ENCODE assay signal across 8 cellular contexts in the genomic region with DNA sequence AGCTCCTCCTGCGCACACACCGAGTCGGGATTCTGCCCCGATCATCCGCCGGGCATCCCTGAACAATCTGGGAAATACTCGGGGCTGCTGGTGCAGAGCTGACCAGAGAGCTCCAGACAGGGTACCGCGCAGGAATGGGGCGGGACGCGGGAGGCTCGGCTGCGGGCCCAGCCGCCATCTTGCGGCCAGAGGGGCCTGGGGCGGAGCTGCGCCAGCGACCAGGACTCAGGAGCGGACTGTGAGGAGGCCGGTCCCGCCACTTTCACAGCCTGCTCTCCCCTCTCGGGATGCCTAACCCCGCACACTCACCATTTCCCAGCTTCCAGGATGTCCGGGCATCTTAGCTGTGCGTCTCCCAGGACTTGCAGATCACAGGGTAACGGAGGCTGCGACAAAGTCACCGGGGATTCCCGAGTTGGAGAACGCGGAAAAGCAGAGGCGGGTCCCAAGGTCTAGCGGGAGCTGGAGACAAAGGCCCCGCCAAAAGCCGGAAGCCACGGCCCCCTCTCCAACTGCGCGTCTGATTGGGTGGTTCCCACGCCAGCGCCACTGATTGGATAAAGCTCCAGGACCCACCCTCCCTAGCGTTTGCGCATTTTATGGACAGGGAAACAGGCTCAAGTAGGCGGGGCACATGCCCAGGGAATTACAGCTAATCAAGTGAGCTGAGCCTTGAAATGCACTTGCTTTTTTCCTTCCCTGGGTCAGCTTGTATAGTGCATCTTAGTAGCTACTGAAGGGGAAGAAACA. TPM values are rescaled to one million over a fixed set of nuclear protein-coding genes. Genes with fewer than 3 reads are reported as not detected.
A peak's percentile ranks its signal among the peaks of the same experiment; 100 is the strongest.
DNase-seq lines count a peak whose midpoint lies in the region; ATAC-seq, FAIRE-seq and TF ChIP-seq lines count a peak whose summit lies in the region.

No MANE protein-coding gene starts in this region.

- peak overlapping the region; percentile 95 for H3K9ac ChIP-seq in iPS-20b (ENCODE audit: low read depth, low read length)
- peak overlapping the region; percentile 89 for H3K9ac ChIP-seq in skeletal muscle satellite cell (ENCODE audit: low read depth, low read length)

- peak overlapping the region; percentile 36 for H3K27ac ChIP-seq in iPS-20b (ENCODE audit: low read length)

- peak; percentile 62 for FAIRE-seq in bronchial epithelial cell (lab: Jason Lieb, UNC)

- POLR2A ChIA-PET in GM10248 (lab: Yijun Ruan, JAX) = interaction anchor here (0.7 to 1.5 kb wide), 3 partner anchors 11 to 25 kb away, joined by 3 to 13 read pairs (median 6); a partner anchor contains a TSS

- H3K4me3 ChIP-seq in WI38 (ENCODE audit: low read depth, low read length) (peak overlapping the region; percentile 89), bronchial epithelial cell (ENCODE audit: low read depth, low read length) (peak overlapping the region; percentile 91), iPS-20b (ENCODE audit: low read length) (peak overlapping the region; percentile 87), skeletal muscle satellite cell (ENCODE audit: low read length) (peak overlapping the region; percentile 99)

- TF ChIP-seq CTCF in GM10248 (IDR thresholded peaks at IDR 0.05; ENCODE audit: control extremely low read depth, extremely low read depth, low read depth, missing control alignments) (no peak), WI38 (IDR thresholded peaks at IDR 0.05; ENCODE audit: low read depth, low read length) (no peak), bronchial epithelial cell (IDR thresholded peaks at IDR 0.05; ENCODE audit: insufficient read depth, low read length, severe bottlenecking) (no peak)

- H3K9me3 ChIP-seq in iPS-20b (ENCODE audit: insufficient read depth, low read depth, low read length) (no peaks in the 10 kb centered on the region), skeletal muscle satellite cell (replicated peaks; ENCODE audit: low read length) (no peaks in the 10 kb centered on the region)

- ATAC-seq in HG02642 (IDR thresholded peaks at IDR 0.05; ENCODE audit: poor library complexity, unreplicated experiment) = peak; percentile 98

- CTCF ChIA-PET in GM10248 (lab: Yijun Ruan, JAX) = interaction anchor here (0.7 to 1.8 kb wide), 4 partner anchors 14 to 43 kb away, joined by 3 to 6 read pairs (median 3); a partner anchor contains a TSS

- DNase-seq in GM10248 (ENCODE audit: extremely low spot score) (peak; percentile 87), NCI-H187 treated with DMSO at 0.1 percent for 48 hours (lab: John Stamatoyannopoulos, UW) (peak; percentile 49), bronchial epithelial cell (ENCODE audit: low read depth) (peak; percentile 85), SHP77 treated with DMSO at 0.1 percent for 48 hours (lab: John Stamatoyannopoulos, UW) (no peak)

- H3K4me2 ChIP-seq in skeletal muscle satellite cell (ENCODE audit: low read length) = peak overlapping the region; percentile 89

- H3K36me3 ChIP-seq in bronchial epithelial cell (ENCODE audit: control insufficient read depth, insufficient read depth, low read length) (no peaks in the 10 kb centered on the region), iPS-20b (ENCODE audit: insufficient read depth, low read depth, low read length) (peaks cover 43% of the 10 kb centered on the region), skeletal muscle satellite cell (ENCODE audit: insufficient read depth, low read length) (peaks cover 12% of the 10 kb centered on the region)

- H3K4me1 ChIP-seq in iPS-20b (ENCODE audit: insufficient read depth, low read length) (peaks cover 11% of the 10 kb centered on the region; the same call in 1 of the 2 replicates), skeletal muscle satellite cell (ENCODE audit: control insufficient read depth, insufficient read depth, low read length) (no peaks in the 10 kb centered on the region)

- H3K27me3 ChIP-seq in bronchial epithelial cell (ENCODE audit: control insufficient read depth, insufficient read depth, low read length) (no peaks in the 10 kb centered on the region), iPS-20b (ENCODE audit: insufficient read depth, low read length) (peaks cover 15% of the 10 kb centered on the region; the same call in 1 of the 2 replicates), skeletal muscle satellite cell (ENCODE audit: control insufficient read depth, insufficient read depth, low read length) (no peaks in the 10 kb centered on the region)

RNA-seq across cellular contexts. Expression of a gene that starts 15.8 kb away (rescaled TPM):
- 1.6 and 2.2 TPM in 2 replicates for total RNA-seq in bronchial epithelial cell
- total RNA-seq in skeletal muscle satellite cell (2012; rRNA removed) = 6.6 and 10.1 TPM in 2 replicates
